19 cellular contexts compared by ENCODE assay signal in genomic region chr10:124494050-124494807, GRCh38. TPM values are rescaled to one million over a fixed set of nuclear protein-coding genes. Genes with fewer than 3 reads are reported as not detected.
DNase-seq lines count a peak whose midpoint lies in the region; ATAC-seq and TF ChIP-seq lines count a peak whose summit lies in the region.
"Had no signal": no experiment of that assay in that cellular context is flagged by ENCODE, and none has a peak within 500 bp of the region (broad histone marks: within the 10 kb centered on the region; RNA-seq: fewer than 3 reads in every experiment).

No MANE protein-coding gene starts in this region.

- H2BK120ac ChIP-seq in mesendoderm (ENCODE audit: low read depth, low read length): no peak overlapping the region

- H3K18ac ChIP-seq in mesendoderm (ENCODE audit: low read length): no peak overlapping the region

- H3K27ac Mint-ChIP-seq in activated T-cell treated with anti-CD3 and anti-CD28 coated beads, Interleukin-2, amount 50 U/mL, for 72 hours: no peak overlapping the region

- CTCF ChIA-PET in SK-N-SH (lab: Yijun Ruan, JAX): no interaction called here

- H3K56ac ChIP-seq in mesendoderm (ENCODE audit: low read length): no peak overlapping the region

- no peaks in the 10 kb centered on the region for H3F3A ChIP-seq in SK-N-SH (replicated peaks; ENCODE audit: insufficient read depth)

- H3K23ac ChIP-seq in mesendoderm (ENCODE audit: low read length): peak overlapping the region; percentile 24

- TF ChIP-seq RAD21 in SK-N-SH (IDR thresholded peaks at IDR 0.05; ENCODE audit: low read length): no peak

- no peak overlapping the region for H3K4ac ChIP-seq in mesendoderm (ENCODE audit: low read depth, low read length)

- H3K4me3 Mint-ChIP-seq in activated T-cell treated with anti-CD3 and anti-CD28 coated beads, Interleukin-2, amount 50 U/mL, for 72 hours: peak overlapping the region; percentile 62 to 82
- H3K4me3 Mint-ChIP-seq: H9 had no signal

- H2BK5ac ChIP-seq in mesendoderm (ENCODE audit: low read length): no peak overlapping the region

- no peaks in the 10 kb centered on the region for H3K9me3 Mint-ChIP-seq in activated T-cell treated with anti-CD3 and anti-CD28 coated beads, Interleukin-2, amount 50 U/mL, for 72 hours
- H3K9me3 Mint-ChIP-seq: effector memory CD8-positive, alpha-beta T cell; H9 had no signal

- peak overlapping the region; percentile 44 to 77 (median 66) for H3K4me2 ChIP-seq in BLaER1 treated with 17β-estradiol and CSF1 and Interleukin-3, amounts not matched to agents 10 nM and 100 nM
- H3K4me2 ChIP-seq in mesendoderm (ENCODE audit: low read length) (no peak overlapping the region), SK-N-SH (no peak overlapping the region)

- H3K36me3 ChIP-seq in BLaER1 treated with 17β-estradiol and CSF1 and Interleukin-3, amounts not matched to agents 10 nM and 100 nM: no peaks in the 10 kb centered on the region; a peak in 1 of 22 replicates
- no peaks in the 10 kb centered on the region for H3K36me3 ChIP-seq in mesendoderm (ENCODE audit: control insufficient read depth, insufficient read depth, low read length)
- peaks cover 3% of the 10 kb centered on the region in 2 experiments for H3K36me3 ChIP-seq in SK-N-SH (replicated peaks in 1 of 2; ENCODE audit: control insufficient read depth in 1 of 2, insufficient read depth in 2 of 2, low read length in 1 of 2)
- H3K36me3 ChIP-seq: breast epithelium had no signal

- H3K27me3 ChIP-seq in BLaER1 treated with 17β-estradiol and CSF1 and Interleukin-3, amounts not matched to agents 10 nM and 100 nM: peaks cover 11 to 31% (median 24%) of the 10 kb centered on the region in 11 experiments
- no peaks in the 10 kb centered on the region for H3K27me3 ChIP-seq in mesendoderm (ENCODE audit: insufficient read depth, low read length, poor library complexity)
- H3K27me3 ChIP-seq in SK-N-SH (ENCODE audit: insufficient read depth): no peaks in the 10 kb centered on the region
- H3K27me3 ChIP-seq: breast epithelium had no signal

- H3K79me2 ChIP-seq in mesendoderm (ENCODE audit: control insufficient read depth, insufficient read depth, low read length) (no peaks in the 10 kb centered on the region), SK-N-SH (ENCODE audit: insufficient read depth) (no peaks in the 10 kb centered on the region)

- H4K8ac ChIP-seq in mesendoderm (ENCODE audit: low read depth, low read length): no peak overlapping the region

- no peak overlapping the region for H2AK5ac ChIP-seq in mesendoderm (ENCODE audit: low read length)

- H2AFZ ChIP-seq in SK-N-SH (ENCODE audit: low read depth): no peak overlapping the region

- H3K36me3 Mint-ChIP-seq in activated T-cell treated with anti-CD3 and anti-CD28 coated beads, Interleukin-2, amount 50 U/mL, for 72 hours (ENCODE audit: insufficient read depth in 2 of 2): no peaks in the 10 kb centered on the region

- H3K79me1 ChIP-seq in mesendoderm (ENCODE audit: low read length): no peaks in the 10 kb centered on the region

- in situ Hi-C loops in GM13977 (cut with MboI; ENCODE audit: low pct_unique_long_range_greater_than_20kb, low sequenced_read_pairs, unreplicated experiment): no loop called here

- TF ChIP-seq CTCF in GM13977 (IDR thresholded peaks at IDR 0.05; ENCODE audit: extremely low read depth, insufficient read depth, missing control alignments): no peak
- TF ChIP-seq CTCF in SK-N-SH (IDR thresholded peaks at IDR 0.05): no peak

- no peak overlapping the region for H2BK15ac ChIP-seq in mesendoderm (replicated peaks; ENCODE audit: low read depth)

- 0 out of 22 replicates have a peak, but pooled peaks cover 0 to 8% (median 0%) of the 10 kb centered on the region in 11 experiments for H4K20me1 ChIP-seq in BLaER1 treated with 17β-estradiol and CSF1 and Interleukin-3, amounts not matched to agents 10 nM and 100 nM
- no peaks in the 10 kb centered on the region for H4K20me1 ChIP-seq in SK-N-SH (ENCODE audit: insufficient read depth)

- POLR2A ChIA-PET in SK-N-SH (lab: Yijun Ruan, JAX): no interaction called here

- TF ChIP-seq EP300 in SK-N-SH (IDR thresholded peaks at IDR 0.05; ENCODE audit: borderline replicate concordance in 1 of 2, low read depth in 1 of 2, low read length in 1 of 2): no peak

- H3K9ac ChIP-seq in BLaER1 treated with 17β-estradiol and CSF1 and Interleukin-3, amounts not matched to agents 10 nM and 100 nM: no peak overlapping the region
- H3K9ac ChIP-seq in mesendoderm (ENCODE audit: low read length) (no peak overlapping the region), SK-N-SH (no peak overlapping the region)

- no peaks in the 10 kb centered on the region for H3K9me3 ChIP-seq in BLaER1 treated with 17β-estradiol and CSF1 and Interleukin-3, amounts not matched to agents 10 nM and 100 nM (replicated peaks in 1 of 11)
- no peaks in the 10 kb centered on the region for H3K9me3 ChIP-seq in SK-N-SH
- H3K9me3 ChIP-seq: breast epithelium had no signal

- peak; percentile 51 for DNase-seq in GM13977 (ENCODE audit: low spot score)
- DNase-seq in activated T-cell treated with anti-CD3 and anti-CD28 coated beads, Interleukin-2, amount 50 U/mL, for 72 hours: peak; percentile 4 to 10
- no peak for DNase-seq in mesendoderm
- no peak for DNase-seq in hippocampal formation (lab: John Stamatoyannopoulos, UW)
- DNase-seq in SK-N-SH: no peak
- DNase-seq: effector memory CD8-positive, alpha-beta T cell; H9; Karpas-422; kidney glomerular epithelial cell; NCI-H187 treated with DMSO at 0.1 percent for 48 hours; NCI-H526 treated with DMSO at 0.1 percent for 48 hours; stimulated activated CD4-positive, alpha-beta T cell treated with anti-CD3 and anti-CD28 coated beads, Interleukin-4, amount 100 ng/mL, for 24 hours; stimulated activated naive CD4-positive, alpha-beta T cell treated with Interleukin-2 at 50 U/mL for 16 hours had no signal

- H3K4me3 ChIP-seq in BLaER1 treated with 17β-estradiol and CSF1 and Interleukin-3, amounts not matched to agents 10 nM and 100 nM: no peak overlapping the region
- H3K4me3 ChIP-seq in mesendoderm (ENCODE audit: low read length) (no peak overlapping the region), SK-N-SH (ENCODE audit: low read depth in 2 of 2, low read length in 1 of 2) (no peak overlapping the region)
- H3K4me3 ChIP-seq: breast epithelium had no signal

- no peak for ATAC-seq in activated T-cell treated with anti-CD3 and anti-CD28 coated beads, Interleukin-2, amount 50 U/mL, for 72 hours (replicated peaks in 1 of 2)
- no peak for ATAC-seq in GM21619 (IDR thresholded peaks at IDR 0.05; ENCODE audit: unreplicated experiment)
- ATAC-seq: effector memory CD8-positive, alpha-beta T cell; Right ventricle myocardium inferior had no signal

- H3K27ac ChIP-seq in BLaER1 treated with 17β-estradiol and CSF1 and Interleukin-3, amounts not matched to agents 10 nM and 100 nM: no peak overlapping the region
- H3K27ac ChIP-seq in mesendoderm (ENCODE audit: low read depth, low read length) (no peak overlapping the region), SK-N-SH (ENCODE audit: low read depth in 2 of 2, low read length in 1 of 2) (no peak overlapping the region)
- H3K27ac ChIP-seq: breast epithelium, C4-2B had no signal

- H3K9me2 ChIP-seq in SK-N-SH: no peaks in the 10 kb centered on the region

- no peaks in the 10 kb centered on the region for H3K27me3 Mint-ChIP-seq in activated T-cell treated with anti-CD3 and anti-CD28 coated beads, Interleukin-2, amount 50 U/mL, for 72 hours (ENCODE audit: low read depth)
- H3K27me3 Mint-ChIP-seq: effector memory CD8-positive, alpha-beta T cell had no signal

- no peak overlapping the region for H4K5ac ChIP-seq in mesendoderm (ENCODE audit: low read length)

- WGBS in mesendoderm (ENCODE audit: extremely low coverage, insufficient coverage, low lambda C conversion rate): no CpG with 5 or more reads among the region's 16 CpGs
- 84% methylated on average over 16 of the region's 16 CpGs for WGBS in SK-N-SH (ENCODE audit: low lambda C conversion rate)

- H3K4me1 Mint-ChIP-seq in activated T-cell treated with anti-CD3 and anti-CD28 coated beads, Interleukin-2, amount 50 U/mL, for 72 hours (ENCODE audit: low read depth): peaks cover 9% of the 10 kb centered on the region

- H3K4me1 ChIP-seq in BLaER1 treated with 17β-estradiol and CSF1 and Interleukin-3, amounts not matched to agents 10 nM and 100 nM: peaks cover 10 to 19% (median 14%) of the 10 kb centered on the region in 10 experiments
- no peaks in the 10 kb centered on the region for H3K4me1 ChIP-seq in mesendoderm (ENCODE audit: control insufficient read depth, low read depth, low read length)
- H3K4me1 ChIP-seq in SK-N-SH (ENCODE audit: control insufficient read depth in 1 of 2, insufficient read depth in 2 of 2, low read depth in 1 of 2, low read length in 1 of 2): peaks cover 0 to 26% of the 10 kb centered on the region in 2 experiments; a peak in 1 of 4 replicates
- H3K4me1 ChIP-seq: breast epithelium had no signal

TF ChIP-seq in SK-N-SH, 30 proteins besides CTCF, POLR2A, EP300 and RAD21 (continues in another document):
- TF ChIP-seq SIN3A (IDR thresholded peaks at IDR 0.05; ENCODE audit: borderline replicate concordance, low read depth, low read length) (no peak), TCF12 (IDR thresholded peaks at IDR 0.05) (no peak), CHD2 (IDR thresholded peaks at IDR 0.05; ENCODE audit: low read length, partially characterized antibody) (no peak), FOXM1 (IDR thresholded peaks at IDR 0.05; ENCODE audit: low read depth) (no peak), RXRA (IDR thresholded peaks at IDR 0.05; ENCODE audit: borderline replicate concordance, low read depth) (no peak), FOXJ3 (CRISPR knock-in tag; IDR thresholded peaks at IDR 0.05) (no peak), NRF1 (IDR thresholded peaks at IDR 0.05; ENCODE audit: low read depth, low read length) (no peak)

RNA-seq across cellular contexts. Expression of gene LHPP, which starts 32.6 kb away (rescaled TPM):
- 10 to 100 TPM in 1 of 2 donors, 1 to 10 TPM in 1; 8.7 to 13.5 TPM for total RNA-seq in activated T-cell treated with anti-CD3 and anti-CD28 coated beads, Interleukin-2, amount 50 U/mL, for 72 hours
- polyA plus RNA-seq in mesendoderm (2013, experiment 1 of 2): 8.5 TPM
- polyA plus RNA-seq in mesendoderm (2013, experiment 2 of 2): 8.8 TPM
- polyA plus RNA-seq in SK-N-SH (2012; rRNA removed): 29.8 and 35.3 TPM in 2 replicates
- polyA plus RNA-seq in SK-N-SH (2012; cell fraction: cytosol; rRNA removed): 20.3 and 23.7 TPM in 2 replicates
- polyA plus RNA-seq in SK-N-SH (2012; cell fraction: nucleus; rRNA removed): 35.0 and 36.8 TPM in 2 replicates

RNA-seq across cellular contexts. Expression of gene NKX1-2, which starts 44.4 kb away (rescaled TPM):
- not detected for total RNA-seq in activated T-cell treated with anti-CD3 and anti-CD28 coated beads, Interleukin-2, amount 50 U/mL, for 72 hours
- 53.0 TPM for polyA plus RNA-seq in mesendoderm (2013, experiment 1 of 2)
- 54.5 TPM for polyA plus RNA-seq in mesendoderm (2013, experiment 2 of 2)
- not detected in 2 replicates for polyA plus RNA-seq in SK-N-SH (2012; rRNA removed)
- not detected in 2 replicates for polyA plus RNA-seq in SK-N-SH (2012; cell fraction: cytosol; rRNA removed)
- polyA plus RNA-seq in SK-N-SH (2012; cell fraction: nucleus; rRNA removed): not detected in 2 replicates
- total RNA-seq: renal cortical epithelial cell, Right ventricle myocardium inferior had no signal

Comparison
In these comparisons a context has a peak if more than half of its experiments do, and no peak if none do; other contexts are left out.
1. H3K4me2 ChIP-seq: peak in BLaER1 treated with 17β-estradiol and CSF1 and Interleukin-3, amounts not matched to agents 10 nM and 100 nM (11 of 11); none in mesendoderm (single experiment) and SK-N-SH (single experiment).
2. DNase-seq: peak in GM13977 (single experiment) and activated T-cell treated with anti-CD3 and anti-CD28 coated beads, Interleukin-2, amount 50 U/mL, for 72 hours (2 of 2); none in mesendoderm (single experiment), hippocampal formation (0 of 2) and SK-N-SH (single experiment).